ENCODE assay signal across 23 cellular contexts in the genomic region with DNA sequence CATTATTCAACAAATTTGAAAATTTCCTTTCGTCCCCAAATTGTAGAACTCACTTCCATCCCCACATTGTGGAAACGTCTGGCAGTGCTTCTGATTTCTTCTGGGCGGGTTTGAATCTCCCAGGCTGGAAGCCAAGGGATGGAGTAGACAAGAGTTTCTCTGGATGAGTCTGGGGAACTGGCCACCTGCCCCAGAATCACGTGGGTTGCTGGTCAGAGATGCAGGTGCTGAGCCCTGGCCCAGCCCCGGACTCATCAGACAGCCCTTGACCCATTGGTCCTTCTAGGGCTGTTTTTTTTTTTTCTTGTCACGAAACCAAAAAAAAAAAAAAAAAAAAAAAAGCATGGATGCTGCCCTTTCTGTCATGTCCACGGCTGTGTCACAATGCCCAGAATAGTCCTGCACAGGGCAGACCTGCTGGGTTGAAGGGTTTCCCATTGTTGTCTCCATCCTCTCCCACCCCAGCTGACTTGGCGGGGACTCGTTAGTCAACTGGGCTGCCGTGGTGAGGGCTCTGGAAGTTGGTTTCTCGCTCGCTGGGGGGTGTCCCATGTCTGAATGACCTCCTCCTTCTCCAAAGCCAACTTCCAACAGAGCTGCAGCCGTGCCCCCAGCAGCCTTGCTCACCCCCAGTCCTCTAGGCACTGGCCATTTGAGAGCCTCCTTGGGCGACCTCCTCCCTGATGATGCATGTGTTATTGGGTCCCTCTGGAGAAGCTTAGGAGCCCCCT. TPM values are rescaled to one million over a fixed set of nuclear protein-coding genes. Genes with fewer than 3 reads are reported as not detected.
"Had no signal": no experiment of that assay in that cellular context is flagged by ENCODE, and none has a peak within 500 bp of the region (broad histone marks: within the 10 kb centered on the region; RNA-seq: fewer than 3 reads in every experiment).

No MANE protein-coding gene starts in this region.

- H3K27me3 ChIP-seq: brain microvascular endothelial cell, gastrocnemius medialis, vagina had no signal

- H3K4me3 ChIP-seq: esophagus squamous epithelium, gastrocnemius medialis, heart left ventricle, mucosa of descending colon, smooth muscle cell, thoracic aorta, vagina had no signal

- DNase-seq: activated CD4-positive, alpha-beta memory T cell treated with anti-CD3 and anti-CD28 coated beads for 36 hours; activated CD4-positive, alpha-beta T cell treated with anti-CD3 and anti-CD28 coated beads for 4 hours; activated CD4-positive, CD25-positive, alpha-beta regulatory T cell; activated gamma-delta T cell treated with Interleukin-2 at 50 U/mL for 16 hours; activated T-cell treated with anti-CD3 and anti-CD28 coated beads for 4 hours; brain microvascular endothelial cell; central memory CD4-positive, alpha-beta T cell; cortex of kidney; endodermal cell; esophagus squamous epithelium; gastrocnemius medialis; left cardiac atrium; mucosa of descending colon; nephron progenitor cell; nucleus accumbens; stimulated activated CD4-positive, alpha-beta T cell treated with anti-CD3 and anti-CD28 coated beads, Interleukin-15, amount 100 ng/mL, for 24 hours; stimulated activated CD8-positive, alpha-beta memory T cell treated with anti-CD3 and anti-CD28 coated beads, Interleukin-4, amount 100 ng/mL, for 48 hours; stimulated activated naive B cell treated with anti-CD40 and anti-IgM and Interleukin-4, amounts not matched to agents 10 μg/mL and 1 μg/mL and 100 μg/mL, for 72 hours had no signal

- H3K27ac ChIP-seq: brain microvascular endothelial cell, esophagus squamous epithelium, gastrocnemius medialis, heart left ventricle, thoracic aorta, vagina had no signal

- H3K36me3 ChIP-seq: brain microvascular endothelial cell, esophagus squamous epithelium, gastrocnemius medialis, heart left ventricle, thoracic aorta, vagina had no signal

- H3K4me1 ChIP-seq: esophagus squamous epithelium, gastrocnemius medialis, heart left ventricle, vagina had no signal

- FAIRE-seq: islet of Langerhans had no signal

- H3K9me3 ChIP-seq: esophagus squamous epithelium, gastrocnemius medialis, heart left ventricle, mucosa of descending colon, thoracic aorta, vagina had no signal

RNA-seq across cellular contexts. Expression of gene CHST8, which starts 12.8 kb away (rescaled TPM):
- total RNA-seq: activated CD4-positive, alpha-beta memory T cell treated with anti-CD3 and anti-CD28 coated beads for 36 hours; smooth muscle cell had no signal
